29 cellular contexts compared by ENCODE assay signal in genomic region chr15:83850846-83851245, GRCh38.
A peak's percentile ranks its signal among the peaks of the same experiment; 100 is the strongest.
DNase-seq lines count a peak whose midpoint lies in the region; ATAC-seq and TF ChIP-seq lines count a peak whose summit lies in the region.
"Had no signal": no experiment of that assay in that cellular context is flagged by ENCODE, and none has a peak within 500 bp of the region (broad histone marks: within the 10 kb centered on the region; RNA-seq: fewer than 3 reads in every experiment).

No MANE protein-coding gene starts in this region.

- DNase-seq in heart left ventricle (no peak), Right ventricle myocardium superior (no peak), epithelial cell of prostate (ENCODE audit: low read depth, low spot score) (peak; percentile 57), nephron progenitor cell (no peak), uterus (no peak), NCI-H2171 treated with DMSO at 0.1 percent for 48 hours (lab: John Stamatoyannopoulos, UW) (no peak), AML-193 (lab: John Stamatoyannopoulos, UW) (no peak), right lobe of liver (no peak)
- DNase-seq: 8988T; activated CD4-positive, alpha-beta memory T cell treated with anti-CD3 and anti-CD28 coated beads for 36 hours; activated CD8-positive, alpha-beta memory T cell treated with anti-CD3 and anti-CD28 coated beads, Interleukin-2, amount 50 U/mL, for 4 hours; activated naive CD4-positive, alpha-beta T cell treated with anti-CD3 and anti-CD28 coated beads for 36 hours; adrenal gland; brain microvascular endothelial cell; CD4-positive, CD25-positive, alpha-beta regulatory T cell; midbrain; natural killer cell; NCI-H1436 treated with DMSO at 0.1 percent for 48 hours; NCI-H510A treated with DMSO at 0.1 percent for 48 hours; NK-92 treated with Interleukin-12 subunit alpha and Interleukin-12 subunit beta, amount 100 ng/mL, for 24 hours; retina; stimulated activated CD4-positive, alpha-beta T cell treated with anti-CD3 and anti-CD28 coated beads, Interleukin-2, amount 100 ng/mL, for 48 hours; substantia nigra; T-helper 1 cell; upper lobe of right lung had no signal

- intact Hi-C loops in heart left ventricle (cut with DNase I), result loop anchor here in 2 of 10 donors (5.0 to 10.0 kb wide), 2 partner anchors 104 to 124 kb away; no protein-coding TSS in a partner anchor
- intact Hi-C loops in Right ventricle myocardium superior (cut with DNase I), result no loop called here
- intact Hi-C loops in uterus (cut with DNase I; ENCODE audit: low total_unique reads), result no loop called here
- intact Hi-C loops in right lobe of liver (cut with DNase I), result loop anchor here in 1 of 2 donors (10.0 kb wide), 1 partner anchor 74 kb away; no protein-coding TSS in a partner anchor

- H3K9me3 ChIP-seq in heart left ventricle (no peaks in the 10 kb centered on the region), uterus (no peaks in the 10 kb centered on the region), right lobe of liver (no peaks in the 10 kb centered on the region)
- H3K9me3 ChIP-seq: adrenal gland, SJSA1, upper lobe of right lung had no signal

- H3K9me3 Mint-ChIP-seq in nephron progenitor cell, result no peaks in the 10 kb centered on the region
- H3K9me3 Mint-ChIP-seq: activated CD4-positive, alpha-beta memory T cell treated with anti-CD3 and anti-CD28 coated beads for 36 hours; activated naive CD4-positive, alpha-beta T cell treated with anti-CD3 and anti-CD28 coated beads for 36 hours; activated T-helper 1 cell treated with anti-CD3 and anti-CD28 coated beads, Interleukin-12 subunit alpha, Interleukin-12 subunit beta, Interleukin-2, Interleukin-4 antibody, amounts not matched to agents 30 ng/mL and 10 ng/mL and 1 ng/mL, durations not matched to agents 14 hours and 24 hours and 36 hours; natural killer cell had no signal

- H3K27me3 Mint-ChIP-seq in nephron progenitor cell (ENCODE audit: low read depth, poor library complexity), result peaks cover 17% of the 10 kb centered on the region

- H3K36me3 ChIP-seq in heart left ventricle, result no peaks in the 10 kb centered on the region
- no peaks in the 10 kb centered on the region for H3K36me3 ChIP-seq in uterus
- no peaks in the 10 kb centered on the region for H3K36me3 ChIP-seq in right lobe of liver
- H3K36me3 ChIP-seq: adrenal gland, brain microvascular endothelial cell, SJSA1, upper lobe of right lung had no signal

- H3K4me3 ChIP-seq in heart left ventricle (no peak overlapping the region), uterus (no peak overlapping the region), right lobe of liver (no peak overlapping the region)
- H3K4me3 ChIP-seq: adrenal gland, GM12878, SJSA1, upper lobe of right lung had no signal

- H3K27ac ChIP-seq in heart left ventricle, result peak overlapping the region in 8 of 12 donors; percentile 3 to 75 (median 44)
- H3K27ac ChIP-seq in epithelial cell of prostate, result peak overlapping the region; percentile 71
- H3K27ac ChIP-seq in uterus, result peak overlapping the region; percentile 31 to 57
- H3K27ac ChIP-seq in right lobe of liver, result no peak overlapping the region
- H3K27ac ChIP-seq: brain microvascular endothelial cell, KMS-11, SJSA1, upper lobe of right lung had no signal

- TF ChIP-seq CTCF in heart left ventricle (IDR thresholded peaks at IDR 0.05) (no peak), nephron progenitor cell (IDR thresholded peaks at IDR 0.05) (no peak), uterus (IDR thresholded peaks at IDR 0.05) (no peak), right lobe of liver (IDR thresholded peaks at IDR 0.05) (no peak)

- no peaks in the 10 kb centered on the region for H3K4me1 Mint-ChIP-seq in nephron progenitor cell
- H3K4me1 Mint-ChIP-seq: CD4-positive, CD25-positive, alpha-beta regulatory T cell; natural killer cell had no signal

- no peak for ATAC-seq in heart left ventricle
- no peak for ATAC-seq in Right ventricle myocardium superior (ENCODE audit: poor library complexity)
- ATAC-seq in right lobe of liver, result no peak
- ATAC-seq: GM12878, natural killer cell, upper lobe of right lung had no signal

- peak overlapping the region; percentile 21 for H3K27ac Mint-ChIP-seq in nephron progenitor cell
- H3K27ac Mint-ChIP-seq: activated CD4-positive, alpha-beta memory T cell treated with anti-CD3 and anti-CD28 coated beads for 36 hours; activated naive CD4-positive, alpha-beta T cell treated with anti-CD3 and anti-CD28 coated beads for 36 hours; activated T-helper 1 cell treated with anti-CD3 and anti-CD28 coated beads, Interleukin-12 subunit alpha, Interleukin-12 subunit beta, Interleukin-2, Interleukin-4 antibody, amounts not matched to agents 30 ng/mL and 10 ng/mL and 1 ng/mL, durations not matched to agents 14 hours and 24 hours and 36 hours; CD4-positive, CD25-positive, alpha-beta regulatory T cell; natural killer cell had no signal

- no peak overlapping the region for H3K4me3 Mint-ChIP-seq in nephron progenitor cell
- H3K4me3 Mint-ChIP-seq: activated CD4-positive, alpha-beta memory T cell treated with anti-CD3 and anti-CD28 coated beads for 36 hours; activated naive CD4-positive, alpha-beta T cell treated with anti-CD3 and anti-CD28 coated beads for 36 hours; activated T-helper 1 cell treated with anti-CD3 and anti-CD28 coated beads, Interleukin-12 subunit alpha, Interleukin-12 subunit beta, Interleukin-2, Interleukin-4 antibody, amounts not matched to agents 30 ng/mL and 10 ng/mL and 1 ng/mL, durations not matched to agents 14 hours and 24 hours and 36 hours; CD4-positive, CD25-positive, alpha-beta regulatory T cell; natural killer cell had no signal

- H3K4me1 ChIP-seq in heart left ventricle, result peaks cover 0 to 65% (median 20%) of the 10 kb centered on the region in 12 donors
- H3K4me1 ChIP-seq in uterus, result peaks cover 7 to 8% of the 10 kb centered on the region in 2 donors
- H3K4me1 ChIP-seq in right lobe of liver, result peaks cover 0 to 14% (median 7%) of the 10 kb centered on the region in 4 donors
- H3K4me1 ChIP-seq: SJSA1 had no signal

- WGBS in heart left ventricle, 4 donors, result 75 to 78% (median 76%) methylated on average over 5 of the region's 5 CpGs
- WGBS in right lobe of liver (ENCODE audit: insufficient coverage, low coverage, low lambda C conversion rate, missing lambda C conversion rate), result 81% methylated on average over 5 of the region's 5 CpGs

- no peaks in the 10 kb centered on the region for H3K36me3 Mint-ChIP-seq in nephron progenitor cell (ENCODE audit: low read depth)
- H3K36me3 Mint-ChIP-seq: activated CD4-positive, alpha-beta memory T cell treated with anti-CD3 and anti-CD28 coated beads for 36 hours; CD4-positive, CD25-positive, alpha-beta regulatory T cell; natural killer cell had no signal

- TF ChIP-seq POLR2A in heart left ventricle (IDR thresholded peaks at IDR 0.05), result no peak
- TF ChIP-seq POLR2A in uterus (IDR thresholded peaks at IDR 0.05), result no peak
- TF ChIP-seq POLR2A in right lobe of liver (IDR thresholded peaks at IDR 0.05), result no peak

- H3K27me3 ChIP-seq in heart left ventricle (no peaks in the 10 kb centered on the region), uterus (no peaks in the 10 kb centered on the region), right lobe of liver (no peaks in the 10 kb centered on the region)
- H3K27me3 ChIP-seq: adrenal gland, brain microvascular endothelial cell, SJSA1, upper lobe of right lung had no signal

Comparison
In these comparisons a context has a peak if more than half of its experiments do, and no peak if none do; other contexts are left out.
1. H3K27ac ChIP-seq: peak in heart left ventricle (8 of 12), epithelial cell of prostate (single experiment) and uterus (2 of 2); none in right lobe of liver (0 of 3).